ENCODE assay signal across 1 cellular context in the genomic region with DNA sequence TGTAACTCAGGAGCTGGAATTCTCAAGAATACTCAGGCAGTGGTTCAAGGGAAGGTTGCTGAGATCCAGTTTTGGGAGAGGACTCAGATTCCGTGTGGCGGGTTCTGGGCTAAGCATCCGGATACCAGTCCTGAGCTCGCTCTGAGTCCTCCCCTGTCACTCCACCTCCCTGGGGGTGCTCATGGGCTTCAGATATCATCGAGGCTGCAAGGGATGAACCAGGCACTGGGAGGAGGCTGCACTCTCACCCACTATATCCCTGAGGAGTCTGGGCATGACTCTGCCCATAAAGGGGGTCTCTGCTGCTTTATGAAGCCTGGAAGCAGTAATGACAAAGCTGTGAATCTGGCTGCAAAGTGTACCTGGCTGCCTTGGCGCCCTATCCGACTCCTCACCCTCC.
TF ChIP-seq lines count a peak whose summit lies in the region.

No MANE protein-coding gene starts in this region.

TF ChIP-seq in WTC11, 78 proteins besides CTCF, POLR2A, EP300 and RAD21 (continued from another document):
- TF ChIP-seq ZBTB21 (CRISPR knock-in tag; IDR thresholded peaks at IDR 0.05; ENCODE audit: borderline replicate concordance), result no peak
- TF ChIP-seq, protein P1, sequence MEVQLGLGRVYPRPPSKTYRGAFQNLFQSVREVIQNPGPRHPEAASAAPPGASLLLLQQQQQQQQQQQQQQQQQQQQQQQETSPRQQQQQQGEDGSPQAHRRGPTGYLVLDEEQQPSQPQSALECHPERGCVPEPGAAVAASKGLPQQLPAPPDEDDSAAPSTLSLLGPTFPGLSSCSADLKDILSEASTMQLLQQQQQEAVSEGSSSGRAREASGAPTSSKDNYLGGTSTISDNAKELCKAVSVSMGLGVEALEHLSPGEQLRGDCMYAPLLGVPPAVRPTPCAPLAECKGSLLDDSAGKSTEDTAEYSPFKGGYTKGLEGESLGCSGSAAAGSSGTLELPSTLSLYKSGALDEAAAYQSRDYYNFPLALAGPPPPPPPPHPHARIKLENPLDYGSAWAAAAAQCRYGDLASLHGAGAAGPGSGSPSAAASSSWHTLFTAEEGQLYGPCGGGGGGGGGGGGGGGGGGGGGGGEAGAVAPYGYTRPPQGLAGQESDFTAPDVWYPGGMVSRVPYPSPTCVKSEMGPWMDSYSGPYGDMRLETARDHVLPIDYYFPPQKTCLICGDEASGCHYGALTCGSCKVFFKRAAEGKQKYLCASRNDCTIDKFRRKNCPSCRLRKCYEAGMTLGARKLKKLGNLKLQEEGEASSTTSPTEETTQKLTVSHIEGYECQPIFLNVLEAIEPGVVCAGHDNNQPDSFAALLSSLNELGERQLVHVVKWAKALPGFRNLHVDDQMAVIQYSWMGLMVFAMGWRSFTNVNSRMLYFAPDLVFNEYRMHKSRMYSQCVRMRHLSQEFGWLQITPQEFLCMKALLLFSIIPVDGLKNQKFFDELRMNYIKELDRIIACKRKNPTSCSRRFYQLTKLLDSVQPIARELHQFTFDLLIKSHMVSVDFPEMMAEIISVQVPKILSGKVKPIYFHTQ (CRISPR knock-in tag; IDR thresholded peaks at IDR 0.05), result no peak
- TF ChIP-seq, protein P2, sequence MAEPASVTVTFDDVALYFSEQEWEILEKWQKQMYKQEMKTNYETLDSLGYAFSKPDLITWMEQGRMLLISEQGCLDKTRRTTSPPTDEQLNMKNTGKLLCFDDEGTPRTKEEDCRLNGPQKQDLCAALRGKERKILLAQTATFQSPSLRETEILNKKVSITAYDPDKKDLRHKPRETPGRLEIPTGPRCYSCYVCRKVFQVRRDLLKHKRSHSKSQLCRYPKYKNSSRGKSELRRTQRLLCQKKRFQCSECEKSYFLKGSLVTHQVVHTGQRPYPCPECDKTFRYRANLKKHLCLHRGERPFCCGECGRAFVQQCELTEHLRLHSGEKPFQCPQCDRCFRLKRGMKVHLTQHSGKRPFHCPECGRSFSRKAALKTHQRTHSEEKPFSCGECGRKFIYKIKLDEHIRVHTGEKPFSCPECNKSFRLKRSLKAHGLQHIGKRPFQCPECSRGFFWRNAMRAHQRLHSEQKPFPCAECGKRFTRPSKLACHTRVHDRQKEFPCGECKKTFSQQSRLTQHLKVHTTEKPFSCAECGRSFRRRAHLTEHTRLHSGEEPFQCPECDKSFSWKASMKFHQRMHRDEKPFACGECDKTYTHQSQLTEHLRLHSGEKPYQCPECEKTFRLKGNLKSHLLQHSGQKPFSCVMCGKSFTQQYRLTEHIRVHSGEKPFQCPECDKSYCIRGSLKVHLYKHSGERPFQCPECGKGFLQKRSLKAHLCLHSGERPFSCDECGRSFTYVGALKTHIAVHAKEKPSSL (CRISPR knock-in tag; conservative IDR thresholded peaks at IDR 0.05), result no peak
- TF ChIP-seq SOX15 (CRISPR knock-in tag; IDR thresholded peaks at IDR 0.05), result no peak
TF ChIP-seq in WTC11: peak in this region for 0.
